Comparison of ENCODE assay signal across 16 cellular contexts in genomic region chr3:114508976-114509375, GRCh38.
A peak's percentile ranks its signal among the peaks of the same experiment; 100 is the strongest.
DNase-seq lines count a peak whose midpoint lies in the region; TF ChIP-seq lines count a peak whose summit lies in the region.
"Had no signal": no experiment of that assay in that cellular context is flagged by ENCODE, and none has a peak within 500 bp of the region (broad histone marks: within the 10 kb centered on the region; RNA-seq: fewer than 3 reads in every experiment).

No MANE protein-coding gene starts in this region.

- no peak overlapping the region for H2BK12ac ChIP-seq in mesenchymal stem cell (ENCODE audit: low read length in 2 of 2)

- H3K14ac ChIP-seq in mesenchymal stem cell (ENCODE audit: low read length in 2 of 2): no peak overlapping the region

- no peak overlapping the region for H3K18ac ChIP-seq in mesenchymal stem cell (ENCODE audit: low read depth in 1 of 2, low read length in 2 of 2)

- H2AK5ac ChIP-seq in mesenchymal stem cell (ENCODE audit: low read length, severe bottlenecking): no peak overlapping the region

- no peaks in the 10 kb centered on the region for H3K27me3 Mint-ChIP-seq in mesothelial cell of epicardium (ENCODE audit: low read depth)
- H3K27me3 Mint-ChIP-seq: B cell had no signal

- peaks cover 6% of the 10 kb centered on the region for H3K4me1 Mint-ChIP-seq in mesothelial cell of epicardium

- H3K4ac ChIP-seq in mesenchymal stem cell (ENCODE audit: low read depth in 1 of 2, low read length in 2 of 2): no peak overlapping the region

- H3K36me3 Mint-ChIP-seq in mesothelial cell of epicardium: no peaks in the 10 kb centered on the region

- peaks cover 41% of the 10 kb centered on the region for H3F3A ChIP-seq in GM23248 (ENCODE audit: insufficient read depth)

- no peak overlapping the region for H4K8ac ChIP-seq in mesenchymal stem cell (ENCODE audit: low read length)

- no peak overlapping the region for H3K27ac ChIP-seq in GM23248
- H3K27ac ChIP-seq in mesenchymal stem cell (ENCODE audit: low read length, poor library complexity, severe bottlenecking): no peak overlapping the region
- H3K27ac ChIP-seq in skeletal muscle tissue (ENCODE audit: low read depth, low read length): peak overlapping the region; percentile 83
- H3K27ac ChIP-seq: SJSA1 had no signal

- no peak overlapping the region for H3K4me3 ChIP-seq in GM23248
- H3K4me3 ChIP-seq in mesenchymal stem cell (ENCODE audit: insufficient read depth in 1 of 2, low read depth in 1 of 2, low read length in 2 of 2): no peak overlapping the region
- no peak overlapping the region for H3K4me3 ChIP-seq in skeletal muscle tissue (ENCODE audit: low read length in 3 of 3)
- H3K4me3 ChIP-seq: GM12878, SJSA1 had no signal

- H3K4me1 ChIP-seq in GM23248 (ENCODE audit: insufficient read depth) (peaks cover 42% of the 10 kb centered on the region), mesenchymal stem cell (ENCODE audit: control insufficient read depth, insufficient read depth, low read depth, low read length) (no peaks in the 10 kb centered on the region), skeletal muscle tissue (ENCODE audit: control insufficient read depth in 3 of 3, insufficient read depth in 3 of 3, low read length in 3 of 3) (peaks cover 24 to 35% (median 27%) of the 10 kb centered on the region in 3 donors)

- DNase-seq in GM23248 (peak; percentile 19), amniotic epithelial cell (ENCODE audit: low read depth) (peak; percentile 59), mesenchymal stem cell (peak; percentile 46), retina (no peak), glomerular visceral epithelial cell (ENCODE audit: extremely low spot score) (no peak), mesothelial cell of epicardium (ENCODE audit: low spot score in 2 of 2, unreplicated experiment in 2 of 2) (no peak)
- DNase-seq: Caco-2; CD4-positive, CD25-positive, alpha-beta regulatory T cell; EL; H7; NCI-H1436 treated with DMSO at 0.1 percent for 48 hours; NCI-H2029 had no signal

- H4K20me1 ChIP-seq in GM23248 (ENCODE audit: insufficient read depth): no peaks in the 10 kb centered on the region

- TF ChIP-seq CTCF in mesothelial cell of epicardium (IDR thresholded peaks at IDR 0.05; ENCODE audit: unreplicated experiment): no peak

- no peak overlapping the region for H4K91ac ChIP-seq in mesenchymal stem cell (ENCODE audit: low read length)

- H3K9me3 Mint-ChIP-seq in mesothelial cell of epicardium: no peaks in the 10 kb centered on the region
- H3K9me3 Mint-ChIP-seq: CD4-positive, CD25-positive, alpha-beta regulatory T cell had no signal

- WGBS in GM23248 (ENCODE audit: low coverage in 1 of 2, low lambda C conversion rate in 2 of 2, missing lambda C conversion rate in 2 of 2), 2 experiments: 79 to 87% methylated on average over 1 of the region's 1 CpG
- 43% methylated on average over 1 of the region's 1 CpG for WGBS in mesenchymal stem cell

- H3K9me3 ChIP-seq in GM23248 (ENCODE audit: low read depth) (no peaks in the 10 kb centered on the region), mesenchymal stem cell (ENCODE audit: control insufficient read depth, low read length) (no peaks in the 10 kb centered on the region), skeletal muscle tissue (ENCODE audit: control insufficient read depth in 3 of 3, low read length in 3 of 3) (no peaks in the 10 kb centered on the region)
- H3K9me3 ChIP-seq: Caco-2, SJSA1 had no signal

- no peaks in the 10 kb centered on the region for H3K9me2 ChIP-seq in GM23248 (ENCODE audit: insufficient read depth)

- H3K9ac ChIP-seq in GM23248: no peak overlapping the region
- no peak overlapping the region for H3K9ac ChIP-seq in mesenchymal stem cell (ENCODE audit: low read length)
- peak overlapping the region in 1 of 3 donors; percentile 32 for H3K9ac ChIP-seq in skeletal muscle tissue (ENCODE audit: low read depth in 1 of 3, low read length in 3 of 3)

- no peak overlapping the region for H3K27ac Mint-ChIP-seq in mesothelial cell of epicardium
- H3K27ac Mint-ChIP-seq: B cell; CD4-positive, CD25-positive, alpha-beta regulatory T cell had no signal

- no peak overlapping the region for H2BK5ac ChIP-seq in mesenchymal stem cell (ENCODE audit: low read depth, low read length, poor library complexity, severe bottlenecking)

- no peak overlapping the region for H2BK15ac ChIP-seq in mesenchymal stem cell (ENCODE audit: low read depth, poor library complexity, severe bottlenecking)

- no peak overlapping the region for H2AFZ ChIP-seq in GM23248
- H2AFZ ChIP-seq in mesenchymal stem cell (ENCODE audit: low read depth, low read length): no peak overlapping the region

- no peak overlapping the region for H3K23ac ChIP-seq in mesenchymal stem cell (ENCODE audit: low read length in 2 of 2)

- H3K4me2 ChIP-seq in GM23248 (ENCODE audit: unreplicated experiment) (no peak overlapping the region), mesenchymal stem cell (ENCODE audit: low read length, poor library complexity, severe bottlenecking) (no peak overlapping the region)

- no peaks in the 10 kb centered on the region for H3K27me3 ChIP-seq in GM23248 (replicated peaks; ENCODE audit: insufficient read depth)
- no peaks in the 10 kb centered on the region for H3K27me3 ChIP-seq in mesenchymal stem cell (ENCODE audit: control insufficient read depth in 1 of 2, insufficient read depth in 1 of 2, low read length in 2 of 2)
- no peaks in the 10 kb centered on the region for H3K27me3 ChIP-seq in skeletal muscle tissue (ENCODE audit: control insufficient read depth in 3 of 3, insufficient read depth in 3 of 3, low read length in 3 of 3)
- H3K27me3 ChIP-seq: SJSA1 had no signal

- in situ Hi-C loops in GM23248 (cut with MboI): no loop called here

- no peak overlapping the region for H3K4me3 Mint-ChIP-seq in mesothelial cell of epicardium
- H3K4me3 Mint-ChIP-seq: B cell; CD4-positive, CD25-positive, alpha-beta regulatory T cell had no signal

- H3K79me1 ChIP-seq in mesenchymal stem cell (replicated peaks; ENCODE audit: low read length, poor library complexity, severe bottlenecking): peaks cover 8% of the 10 kb centered on the region

- no peak overlapping the region for H2BK120ac ChIP-seq in mesenchymal stem cell (ENCODE audit: low read depth, low read length)

- H3K79me2 ChIP-seq in GM23248 (ENCODE audit: insufficient read depth): no peaks in the 10 kb centered on the region

- H3K36me3 ChIP-seq in GM23248 (ENCODE audit: low read depth) (no peaks in the 10 kb centered on the region), mesenchymal stem cell (ENCODE audit: control insufficient read depth in 1 of 2, insufficient read depth in 2 of 2, low read depth in 1 of 2, low read length in 2 of 2) (peaks cover 0 to 5% of the 10 kb centered on the region in 2 experiments), skeletal muscle tissue (ENCODE audit: control insufficient read depth in 3 of 3, insufficient read depth in 3 of 3, low read length in 3 of 3) (no peaks in the 10 kb centered on the region)

Comparison
In these comparisons a context has a peak if more than half of its experiments do, and no peak if none do; other contexts are left out.
1. DNase-seq: peak in GM23248 (single experiment), amniotic epithelial cell (single experiment) and mesenchymal stem cell (single experiment); none in retina (single experiment), glomerular visceral epithelial cell (single experiment) and mesothelial cell of epicardium (0 of 2).